Comparison of ENCODE assay signal across 19 cellular contexts in genomic region chr6:105324386-105325000, GRCh38.
DNase-seq lines count a peak whose midpoint lies in the region; ATAC-seq and TF ChIP-seq lines count a peak whose summit lies in the region.
"Had no signal": no experiment of that assay in that cellular context is flagged by ENCODE, and none has a peak within 500 bp of the region (broad histone marks: within the 10 kb centered on the region; RNA-seq: fewer than 3 reads in every experiment).

No MANE protein-coding gene starts in this region.

- H3K27me3 ChIP-seq in right lobe of liver: no peaks in the 10 kb centered on the region
- H3K27me3 ChIP-seq: left lung had no signal

- H3K4me3 ChIP-seq in cardiac fibroblast (replicated peaks in 1 of 2; ENCODE audit: low read depth in 2 of 2, low read length in 2 of 2) (no peak overlapping the region), right lobe of liver (no peak overlapping the region)
- H3K4me3 ChIP-seq: left lung, mucosa of descending colon, thoracic aorta had no signal

- WGBS in right lobe of liver (ENCODE audit: insufficient coverage, low coverage, low lambda C conversion rate, missing lambda C conversion rate): 91% methylated on average over 9 of the region's 9 CpGs

- peaks cover 0 to 16% (median 6%) of the 10 kb centered on the region in 4 donors for H3K36me3 ChIP-seq in right lobe of liver

- no peaks in the 10 kb centered on the region for H3K9me3 ChIP-seq in right lobe of liver
- H3K9me3 ChIP-seq: left lung, mucosa of descending colon, thoracic aorta had no signal

- no peak for TF ChIP-seq POLR2A in right lobe of liver (IDR thresholded peaks at IDR 0.05)

- H3K27ac ChIP-seq in right lobe of liver: no peak overlapping the region
- H3K27ac ChIP-seq: left lung, thoracic aorta had no signal

- H3K4me1 ChIP-seq in right lobe of liver: no peaks in the 10 kb centered on the region
- H3K4me1 ChIP-seq: left lung had no signal

- intact Hi-C loops in right lobe of liver (cut with DNase I): no loop called here

- no peak for TF ChIP-seq CTCF in cardiac fibroblast (IDR thresholded peaks at IDR 0.05; ENCODE audit: low read depth, low read length)
- no peak for TF ChIP-seq CTCF in right lobe of liver (IDR thresholded peaks at IDR 0.05)

- DNase-seq in NCI-H2171 treated with DMSO at 0.1 percent for 48 hours (lab: John Stamatoyannopoulos, UW) (peak; percentile 57), NCI-H2171 (lab: John Stamatoyannopoulos, UW) (no peak), NCI-H1436 treated with DMSO at 0.1 percent for 48 hours (lab: John Stamatoyannopoulos, UW) (peak; percentile 34), cardiac fibroblast (ENCODE audit: low read depth in 2 of 2) (peak; percentile 24 to 38), renal cortical epithelial cell (ENCODE audit: low read depth) (peak; percentile 17), HK-2 (ENCODE audit: unreplicated experiment) (no peak), right lobe of liver (no peak), activated gamma-delta T cell treated with Interleukin-2 at 50 U/mL for 16 hours (no peak)
- DNase-seq: activated CD4-positive, alpha-beta T cell treated with anti-CD3 and anti-CD28 coated beads, Interleukin-2, amount 50 U/mL, for 48 hours; activated naive CD4-positive, alpha-beta T cell treated with anti-CD3 and anti-CD28 coated beads, Interleukin-2, amount 50 U/mL, for 16 hours; activated T-cell treated with anti-CD3 and anti-CD28 coated beads, Interleukin-2, amount 50 U/mL, for 1 hour; CD4-positive, alpha-beta T cell; DND-41; GOT3; left lung; mucosa of descending colon; NCI-H2081 had no signal

- no peak for ATAC-seq in right lobe of liver
- ATAC-seq: left lung; mucosa of descending colon; stimulated activated effector memory CD8-positive, alpha-beta T cell treated with anti-CD3 and anti-CD28 coated beads, Interleukin-12 subunit alpha, Interleukin-12 subunit beta, amount 100 ng/mL, for 72 hours had no signal

Comparison
In these comparisons a context has a peak if more than half of its experiments do, and no peak if none do; other contexts are left out.
1. DNase-seq: peak in NCI-H2171 treated with DMSO at 0.1 percent for 48 hours (single experiment), NCI-H1436 treated with DMSO at 0.1 percent for 48 hours (single experiment), cardiac fibroblast (2 of 2) and renal cortical epithelial cell (single experiment); none in NCI-H2171 (single experiment), HK-2 (single experiment), right lobe of liver (0 of 3) and activated gamma-delta T cell treated with Interleukin-2 at 50 U/mL for 16 hours (single experiment).